In genomic region chr11:134362192-134362901, GRCh38 we compare ENCODE assay signal across 20 cellular contexts.
"Had no signal": no experiment of that assay in that cellular context is flagged by ENCODE, and none has a peak within 500 bp of the region (broad histone marks: within the 10 kb centered on the region; RNA-seq: fewer than 3 reads in every experiment).

No MANE protein-coding gene starts in this region.

- H3K36me3 ChIP-seq: colonic mucosa, gastroesophageal sphincter, heart right ventricle, transverse colon, vagina had no signal

- H3K4me3 ChIP-seq: colonic mucosa, gastroesophageal sphincter, heart right ventricle, transverse colon, vagina had no signal

- H3K4me1 ChIP-seq: colonic mucosa, vagina had no signal

- H3K36me3 Mint-ChIP-seq: brain had no signal

- DNase-seq: activated CD4-positive, alpha-beta T cell treated with anti-CD3 and anti-CD28 coated beads, Interleukin-2, amount 10 ng/mL, durations not matched to agents 7 days and 5 days; activated CD8-positive, alpha-beta memory T cell treated with anti-CD3 and anti-CD28 coated beads, Interleukin-2, amount 50 U/mL, for 4 hours; activated effector memory CD4-positive, alpha-beta T cell treated with Interleukin-2 at 50 U/mL for 16 hours; activated naive CD8-positive, alpha-beta T cell treated with anti-CD3 and anti-CD28 coated beads for 36 hours; activated T-cell treated with anti-CD3 and anti-CD28 coated beads, Interleukin-2, amount 50 U/mL, for 48 hours; central memory CD4-positive, alpha-beta T cell; colonic mucosa; erythroblast; heart right ventricle; occipital lobe; SK-N-SH; stimulated activated CD4-positive, alpha-beta T cell treated with anti-CD3 and anti-CD28 coated beads, Interleukin-2, amount 100 ng/mL, for 24 hours; stimulated activated naive CD4-positive, alpha-beta T cell treated with Interleukin-2 at 50 U/mL for 16 hours; substantia nigra; transverse colon had no signal

- H3K27ac Mint-ChIP-seq: activated CD4-positive, alpha-beta T cell treated with anti-CD3 and anti-CD28 coated beads, Interleukin-2, amount 10 ng/mL, durations not matched to agents 7 days and 5 days; activated naive CD8-positive, alpha-beta T cell treated with anti-CD3 and anti-CD28 coated beads for 36 hours; progenitor cell of endocrine pancreas had no signal

- H3K9me3 Mint-ChIP-seq: activated CD4-positive, alpha-beta T cell treated with anti-CD3 and anti-CD28 coated beads, Interleukin-2, amount 10 ng/mL, durations not matched to agents 7 days and 5 days; activated naive CD8-positive, alpha-beta T cell treated with anti-CD3 and anti-CD28 coated beads for 36 hours; nephron had no signal

- H3K27me3 ChIP-seq: colonic mucosa, transverse colon, vagina had no signal

- H3K9me3 ChIP-seq: colonic mucosa, gastroesophageal sphincter, heart right ventricle, SK-N-SH, transverse colon, vagina had no signal

- H3K4me2 ChIP-seq: SK-N-SH had no signal

- H3K9ac ChIP-seq: SK-N-SH had no signal

- ATAC-seq: gastroesophageal sphincter, heart right ventricle had no signal

- H3K27ac ChIP-seq: colonic mucosa, gastroesophageal sphincter, heart right ventricle, transverse colon, vagina had no signal

- H3K4me3 Mint-ChIP-seq: activated CD4-positive, alpha-beta T cell treated with anti-CD3 and anti-CD28 coated beads, Interleukin-2, amount 10 ng/mL, durations not matched to agents 7 days and 5 days; activated naive CD8-positive, alpha-beta T cell treated with anti-CD3 and anti-CD28 coated beads for 36 hours; brain; nephron had no signal
